29 cellular contexts compared by ENCODE assay signal in genomic region chr18:70328169-70328568, GRCh38.
"Had no signal": no experiment of that assay in that cellular context is flagged by ENCODE, and none has a peak within 500 bp of the region (broad histone marks: within the 10 kb centered on the region; RNA-seq: fewer than 3 reads in every experiment).

No MANE protein-coding gene starts in this region.

- H3K9me3 ChIP-seq: MG63, Peyer's patch, SJSA1, SK-N-SH had no signal

- H3K4me1 Mint-ChIP-seq: activated naive CD4-positive, alpha-beta T cell treated with anti-CD3 and anti-CD28 coated beads, Interleukin-2, amount 50 U/mL, for 24 hours; activated naive CD8-positive, alpha-beta T cell treated with anti-CD3 and anti-CD28 coated beads, Interleukin-2, amount 10 ng/mL, durations not matched to agents 7 days and 5 days; activated T-helper 17 cell treated with anti-CD3 and anti-CD28 coated beads, Interleukin-2, amount 50 U/mL, for 72 hours had no signal

- ATAC-seq: activated CD8-positive, alpha-beta T cell treated with anti-CD3 and anti-CD28 coated beads for 36 hours; activated T-cell treated with anti-CD3 and anti-CD28 coated beads, Interleukin-2, amount 50 U/mL, for 72 hours; activated T-helper 17 cell treated with anti-CD3 and anti-CD28 coated beads, Interleukin-2, amount 50 U/mL, for 72 hours had no signal

- H3K9ac ChIP-seq: SK-N-SH had no signal

- H3K4me3 ChIP-seq: MG63, Peyer's patch, SJSA1 had no signal

- H3K27ac ChIP-seq: brain microvascular endothelial cell, Peyer's patch, SJSA1 had no signal

- FAIRE-seq: TTC549 had no signal

- H3K36me3 Mint-ChIP-seq: activated naive CD4-positive, alpha-beta T cell treated with anti-CD3 and anti-CD28 coated beads, Interleukin-2, amount 50 U/mL, for 24 hours had no signal

- H3K9me3 Mint-ChIP-seq: activated CD4-positive, alpha-beta T cell treated with anti-CD3 and anti-CD28 coated beads, Interleukin-2, amount 10 ng/mL, durations not matched to agents 24 days and 14 days; activated CD8-positive, alpha-beta T cell treated with anti-CD3 and anti-CD28 coated beads for 36 hours; activated naive CD4-positive, alpha-beta T cell treated with anti-CD3 and anti-CD28 coated beads, Interleukin-2, amount 50 U/mL, for 24 hours; activated naive CD8-positive, alpha-beta T cell treated with anti-CD3 and anti-CD28 coated beads, Interleukin-2, amount 10 ng/mL, durations not matched to agents 7 days and 5 days; activated T-cell treated with anti-CD3 and anti-CD28 coated beads, Interleukin-2, amount 50 U/mL, for 72 hours; activated T-helper 17 cell treated with anti-CD3 and anti-CD28 coated beads, Interleukin-2, amount 50 U/mL, for 72 hours; T-helper 1 cell treated with Interleukin-12 subunit alpha and Interleukin-12 subunit beta and Interleukin-4 antibody, amounts not matched to agents 30 μg/mL and 1 μg/mL, for 36 hours; T-helper 2 cell treated with Interferon-gamma antibody and Interleukin-4, amounts not matched to agents 5 μg/mL and 100 μg/mL, for 36 hours had no signal

- H3K4me1 ChIP-seq: Peyer's patch had no signal

- DNase-seq: activated CD4-positive, alpha-beta T cell treated with anti-CD3 and anti-CD28 coated beads, Interleukin-2, amount 10 ng/mL, durations not matched to agents 24 days and 14 days; activated CD4-positive, alpha-beta T cell treated with anti-CD3 and anti-CD28 coated beads, Interleukin-2, amount 50 U/mL, for 4 hours; activated CD8-positive, alpha-beta T cell treated with anti-CD3 and anti-CD28 coated beads for 36 hours; activated effector memory CD4-positive, alpha-beta T cell treated with anti-CD3 and anti-CD28 coated beads, Interleukin-2, amount 50 U/mL, for 16 hours; activated naive CD4-positive, alpha-beta T cell; activated naive CD8-positive, alpha-beta T cell treated with anti-CD3 and anti-CD28 coated beads, Interleukin-2, amount 10 ng/mL, durations not matched to agents 7 days and 5 days; activated T-cell treated with anti-CD3 and anti-CD28 coated beads, Interleukin-2, amount 50 U/mL, for 1 hour; activated T-cell treated with anti-CD3 and anti-CD28 coated beads, Interleukin-2, amount 50 U/mL, for 72 hours; brain microvascular endothelial cell; central memory CD4-positive, alpha-beta T cell; Kasumi-1; MG63; NCI-H1048; NCI-H1105 treated with DMSO at 0.1 percent for 48 hours; NCI-H1436; NCI-H1694; NCI-H1930; NCI-H345; NCI-H524 treated with DMSO at 0.1 percent for 48 hours; Peyer's patch; RPMI8226; SHP77 treated with DMSO at 0.1 percent for 48 hours; SK-N-SH had no signal

- H3K27ac Mint-ChIP-seq: activated CD4-positive, alpha-beta T cell treated with anti-CD3 and anti-CD28 coated beads, Interleukin-2, amount 10 ng/mL, durations not matched to agents 24 days and 14 days; activated CD8-positive, alpha-beta T cell treated with anti-CD3 and anti-CD28 coated beads for 36 hours; activated naive CD4-positive, alpha-beta T cell treated with anti-CD3 and anti-CD28 coated beads, Interleukin-2, amount 50 U/mL, for 24 hours; activated naive CD8-positive, alpha-beta T cell treated with anti-CD3 and anti-CD28 coated beads, Interleukin-2, amount 10 ng/mL, durations not matched to agents 7 days and 5 days; activated T-cell treated with anti-CD3 and anti-CD28 coated beads, Interleukin-2, amount 50 U/mL, for 72 hours; activated T-helper 17 cell treated with anti-CD3 and anti-CD28 coated beads, Interleukin-2, amount 50 U/mL, for 72 hours; T-helper 1 cell treated with Interleukin-12 subunit alpha and Interleukin-12 subunit beta and Interleukin-4 antibody, amounts not matched to agents 30 μg/mL and 1 μg/mL, for 36 hours; T-helper 2 cell treated with Interferon-gamma antibody and Interleukin-4, amounts not matched to agents 5 μg/mL and 100 μg/mL, for 36 hours had no signal

- H3K27me3 ChIP-seq: brain microvascular endothelial cell, MG63, Peyer's patch, SJSA1 had no signal

- H3K4me3 Mint-ChIP-seq: activated CD4-positive, alpha-beta T cell treated with anti-CD3 and anti-CD28 coated beads, Interleukin-2, amount 10 ng/mL, durations not matched to agents 24 days and 14 days; activated CD8-positive, alpha-beta T cell treated with anti-CD3 and anti-CD28 coated beads for 36 hours; activated naive CD4-positive, alpha-beta T cell treated with anti-CD3 and anti-CD28 coated beads, Interleukin-2, amount 50 U/mL, for 24 hours; activated naive CD8-positive, alpha-beta T cell treated with anti-CD3 and anti-CD28 coated beads, Interleukin-2, amount 10 ng/mL, durations not matched to agents 7 days and 5 days; activated T-cell treated with anti-CD3 and anti-CD28 coated beads, Interleukin-2, amount 50 U/mL, for 72 hours; activated T-helper 17 cell treated with anti-CD3 and anti-CD28 coated beads, Interleukin-2, amount 50 U/mL, for 72 hours; T-helper 1 cell treated with Interleukin-12 subunit alpha and Interleukin-12 subunit beta and Interleukin-4 antibody, amounts not matched to agents 30 μg/mL and 1 μg/mL, for 36 hours; T-helper 2 cell treated with Interferon-gamma antibody and Interleukin-4, amounts not matched to agents 5 μg/mL and 100 μg/mL, for 36 hours had no signal

- H3K27me3 Mint-ChIP-seq: activated CD4-positive, alpha-beta T cell treated with anti-CD3 and anti-CD28 coated beads, Interleukin-2, amount 10 ng/mL, durations not matched to agents 24 days and 14 days; activated CD8-positive, alpha-beta T cell treated with anti-CD3 and anti-CD28 coated beads for 36 hours; activated naive CD8-positive, alpha-beta T cell treated with anti-CD3 and anti-CD28 coated beads, Interleukin-2, amount 10 ng/mL, durations not matched to agents 7 days and 5 days had no signal
